In genomic region chr13:98571955-98572662, GRCh38 we compare ENCODE assay signal across 8 cellular contexts. TPM values are rescaled to one million over a fixed set of nuclear protein-coding genes. Genes with fewer than 3 reads are reported as not detected.
A peak's percentile ranks its signal among the peaks of the same experiment; 100 is the strongest.
DNase-seq lines count a peak whose midpoint lies in the region; ATAC-seq and TF ChIP-seq lines count a peak whose summit lies in the region.

No MANE protein-coding gene starts in this region.

- H3K79me1 ChIP-seq in neuronal stem cell (ENCODE audit: low read depth, low read length) = peaks cover 13% of the 10 kb centered on the region

- intact Hi-C loops in Right ventricle myocardium superior (cut with DNase I) (loop anchor here (5.0 kb wide), 1 partner anchor 75 kb away; no protein-coding TSS in a partner anchor), left cardiac atrium (cut with DNase I) (loop anchor here (10.0 kb wide), 3 partner anchors 67 to 97 kb away; no protein-coding TSS in a partner anchor), Panc1 (cut with micrococcal nuclease; ENCODE audit: unreplicated experiment) (no loop called here)

- no peak overlapping the region for H2AK5ac ChIP-seq in neuronal stem cell (ENCODE audit: low read depth, low read length)

- H2BK5ac ChIP-seq in neuronal stem cell (ENCODE audit: low read length) = peak overlapping the region; percentile 27

- no peak for DNase-seq in Right ventricle myocardium superior
- DNase-seq in left cardiac atrium = no peak
- no peak for DNase-seq in Panc1 (ENCODE audit: low read depth, low spot score)
- DNase-seq in neuronal stem cell (ENCODE audit: low spot score) = no peak
- no peak for DNase-seq in KG1 (lab: John Stamatoyannopoulos, UW)

- no CpG with 5 or more reads among the region's 11 CpGs for WGBS in neuronal stem cell (ENCODE audit: extremely low coverage in 2 of 2, insufficient read length in 2 of 2, insufficient replicate concordance in 1 of 2), 2 donors

- H2BK12ac ChIP-seq in neuronal stem cell (ENCODE audit: low read length) = no peak overlapping the region

- peak overlapping the region; percentile 10 for H2BK15ac ChIP-seq in neuronal stem cell (ENCODE audit: low read length)

- H3K4me3 ChIP-seq in Panc1 (ENCODE audit: low read depth in 2 of 2, low read length in 2 of 2) (peak overlapping the region in 1 of 2 experiments; percentile 30; a peak in 2 of 4 replicates), duodenal mucosa (ENCODE audit: low read depth in 1 of 2, low read length in 2 of 2) (peak overlapping the region; percentile 2 to 38), neuronal stem cell (ENCODE audit: low read length in 2 of 2) (peak overlapping the region in 1 of 2 donors; percentile 31)

- no peaks in the 10 kb centered on the region; the same call in 1 of the 2 replicates for H3K36me3 ChIP-seq in Panc1 (ENCODE audit: control insufficient read depth, insufficient read depth, low read length)
- H3K36me3 ChIP-seq in duodenal mucosa (ENCODE audit: control insufficient read depth in 1 of 2, insufficient read depth in 2 of 2, low read length in 2 of 2) = no peaks in the 10 kb centered on the region
- peaks cover 0 to 32% of the 10 kb centered on the region in 2 donors for H3K36me3 ChIP-seq in neuronal stem cell (replicated peaks in 1 of 2; ENCODE audit: control insufficient read depth in 2 of 2, insufficient read depth in 2 of 2, low read length in 2 of 2)

- H3K18ac ChIP-seq in neuronal stem cell (ENCODE audit: low read length) = peak overlapping the region; percentile 67

- CTCF ChIA-PET in Panc1 (lab: Charles Lee) = no interaction called here

- no peak overlapping the region for H3K4ac ChIP-seq in neuronal stem cell (ENCODE audit: low read length)

- ATAC-seq in Right ventricle myocardium superior (ENCODE audit: poor library complexity) = peak; percentile 2
- ATAC-seq in left cardiac atrium = no peak
- ATAC-seq in Panc1 = peak; percentile 48
- no peak for ATAC-seq in HG02885 (IDR thresholded peaks at IDR 0.05; ENCODE audit: poor library complexity, unreplicated experiment)
- no peak for ATAC-seq in HG03159 (IDR thresholded peaks at IDR 0.05; ENCODE audit: unreplicated experiment)

- H4K91ac ChIP-seq in neuronal stem cell (ENCODE audit: low read depth, low read length, poor library complexity) = no peak overlapping the region

- H3K4me2 ChIP-seq in neuronal stem cell (ENCODE audit: insufficient read depth, low read length, poor library complexity, severe bottlenecking) = no peak overlapping the region

- H3K4me1 ChIP-seq in Panc1 (ENCODE audit: control insufficient read depth, insufficient read depth, low read length) (peaks cover 32% of the 10 kb centered on the region), duodenal mucosa (ENCODE audit: control insufficient read depth in 1 of 2, insufficient read depth in 2 of 2, low read length in 2 of 2) (peaks cover 61 to 66% of the 10 kb centered on the region in 2 donors), neuronal stem cell (ENCODE audit: control insufficient read depth in 2 of 2, insufficient read depth in 1 of 2, low read depth in 1 of 2, low read length in 2 of 2) (peaks cover 7 to 14% of the 10 kb centered on the region in 2 donors)

- peak overlapping the region; percentile 25 for H3K14ac ChIP-seq in neuronal stem cell (ENCODE audit: low read length)

- peak overlapping the region; percentile 85 for H3K27ac ChIP-seq in Panc1 (ENCODE audit: low read length)
- H3K27ac ChIP-seq in duodenal mucosa (ENCODE audit: low read depth, low read length) = peak overlapping the region; percentile 53
- H3K27ac ChIP-seq in neuronal stem cell (replicated peaks; ENCODE audit: low read length) = no peak overlapping the region

- H2BK120ac ChIP-seq in neuronal stem cell (ENCODE audit: low read depth, low read length) = no peak overlapping the region

- H3K23ac ChIP-seq in neuronal stem cell (ENCODE audit: low read depth, low read length, poor library complexity) = peak overlapping the region; percentile 10

- no peaks in the 10 kb centered on the region for H3K27me3 ChIP-seq in Panc1 (ENCODE audit: control insufficient read depth, insufficient read depth, low read length)
- no peaks in the 10 kb centered on the region for H3K27me3 ChIP-seq in duodenal mucosa (ENCODE audit: control insufficient read depth in 1 of 2, insufficient read depth in 2 of 2, low read length in 2 of 2)
- no peaks in the 10 kb centered on the region for H3K27me3 ChIP-seq in neuronal stem cell (ENCODE audit: control insufficient read depth in 3 of 3, insufficient read depth in 3 of 3, low read depth in 1 of 3, low read length in 3 of 3)

- H2AFZ ChIP-seq in neuronal stem cell (ENCODE audit: low read length) = no peak overlapping the region

- no peak overlapping the region for H4K8ac ChIP-seq in neuronal stem cell (ENCODE audit: low read depth, low read length)

- H3K9me3 ChIP-seq in Panc1 (ENCODE audit: control insufficient read depth, insufficient read depth, low read depth, low read length) (no peaks in the 10 kb centered on the region), duodenal mucosa (ENCODE audit: control insufficient read depth in 1 of 2, low read length in 2 of 2) (no peaks in the 10 kb centered on the region), neuronal stem cell (replicated peaks in 1 of 2; ENCODE audit: control insufficient read depth in 2 of 2, insufficient read depth in 1 of 2, low read depth in 1 of 2, low read length in 2 of 2) (peaks cover 1 to 14% of the 10 kb centered on the region in 2 donors)

- BruUV-seq in Panc1 (replicated peaks; lab: Mats Ljungman, UMichigan) = no TSS peak

- POLR2A ChIA-PET in Panc1 (lab: Charles Lee) = interaction anchor here (0.7 kb wide), 1 partner anchor 16 kb away, joined by 4 read pairs; no protein-coding TSS in a partner anchor

- TF ChIP-seq CTCF in Panc1 (IDR thresholded peaks at IDR 0.05) = no peak

- in situ Hi-C loops in Panc1 (cut with HindIII; ENCODE audit: low pct_unique_long_range_greater_than_20kb, low sequenced_read_pairs) = no loop called here

- peak overlapping the region; percentile 0 to 57 for H3K9ac ChIP-seq in duodenal mucosa (ENCODE audit: low read depth in 1 of 2, low read length in 2 of 2)
- no peak overlapping the region for H3K9ac ChIP-seq in neuronal stem cell (ENCODE audit: low read depth, low read length, poor library complexity)

RNA-seq across cellular contexts. Expression of gene STK24, which starts 4.8 kb away (rescaled TPM):
- 56.1 TPM for total RNA-seq in Right ventricle myocardium superior
- total RNA-seq in left cardiac atrium = 10 to 100 TPM; 57.6 to 62.2 TPM
- total RNA-seq in Panc1 (2021; ENCODE audit: unreplicated experiment) = 57.3 TPM
- 30.1 TPM for polyA plus RNA-seq in Panc1 (2012; ENCODE audit: insufficient read length)
- 162 TPM for polyA plus RNA-seq in neuronal stem cell (2013, experiment 1 of 2)
- polyA plus RNA-seq in neuronal stem cell (2013, experiment 2 of 2) = 159 TPM

Comparison
In these comparisons a context has a peak if more than half of its experiments do, and no peak if none do; other contexts are left out.
1. ATAC-seq: peak in Right ventricle myocardium superior (single experiment) and Panc1 (single experiment); none in left cardiac atrium (0 of 2), HG02885 (single experiment) and HG03159 (single experiment).